In the genomic region with DNA sequence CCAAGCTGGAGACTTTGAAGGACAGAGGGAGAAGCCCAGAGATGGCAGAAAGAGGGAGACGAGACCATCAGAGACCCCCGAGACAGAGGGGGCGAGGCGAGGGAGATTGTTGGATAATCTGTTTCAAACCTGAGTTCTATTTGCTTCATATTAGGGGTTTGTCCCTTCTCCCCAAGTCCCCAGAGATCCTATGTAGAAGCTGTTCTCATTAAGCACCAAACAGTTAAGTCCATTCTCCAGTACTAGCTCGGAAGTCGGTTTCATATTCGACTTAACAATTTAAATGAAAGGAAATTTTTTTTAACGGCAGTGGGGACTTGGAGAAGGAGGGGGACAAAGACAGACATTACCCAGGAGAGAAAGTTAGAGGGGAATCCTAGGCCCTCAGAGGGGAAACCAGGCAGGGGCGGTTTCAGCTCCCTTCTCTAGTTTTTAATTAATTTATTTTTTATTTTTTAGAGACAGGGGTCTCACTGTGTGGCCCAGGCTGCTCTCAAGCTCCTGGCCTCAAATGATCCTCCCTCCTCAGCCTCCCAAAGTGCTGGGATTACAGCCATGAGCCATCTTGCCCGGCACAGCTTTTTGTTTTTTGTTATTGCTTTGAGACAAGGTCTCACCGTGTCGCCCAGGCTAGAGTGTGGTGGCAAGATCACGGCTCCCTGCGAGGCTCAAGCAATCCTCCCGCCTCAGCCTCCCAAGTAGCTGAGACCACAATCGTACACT, we compare ENCODE assay signal across 1 cellular context.
TF ChIP-seq lines count a peak whose summit lies in the region.

No MANE protein-coding gene starts in this region.

TF ChIP-seq in endothelial cell of umbilical vein, 7 proteins besides CTCF, POLR2A, EP300 and RAD21:
- TF ChIP-seq EZH2 (IDR thresholded peaks at IDR 0.05; ENCODE audit: borderline replicate concordance, low read depth, low read length, severe bottlenecking) (no peak), GATA2 (IDR thresholded peaks at IDR 0.05; ENCODE audit: insufficient read depth, insufficient read length, low read depth, low read length) (no peak), MYC (IDR thresholded peaks at IDR 0.05; ENCODE audit: low read depth, low read length) (no peak)
